In the genomic region with DNA sequence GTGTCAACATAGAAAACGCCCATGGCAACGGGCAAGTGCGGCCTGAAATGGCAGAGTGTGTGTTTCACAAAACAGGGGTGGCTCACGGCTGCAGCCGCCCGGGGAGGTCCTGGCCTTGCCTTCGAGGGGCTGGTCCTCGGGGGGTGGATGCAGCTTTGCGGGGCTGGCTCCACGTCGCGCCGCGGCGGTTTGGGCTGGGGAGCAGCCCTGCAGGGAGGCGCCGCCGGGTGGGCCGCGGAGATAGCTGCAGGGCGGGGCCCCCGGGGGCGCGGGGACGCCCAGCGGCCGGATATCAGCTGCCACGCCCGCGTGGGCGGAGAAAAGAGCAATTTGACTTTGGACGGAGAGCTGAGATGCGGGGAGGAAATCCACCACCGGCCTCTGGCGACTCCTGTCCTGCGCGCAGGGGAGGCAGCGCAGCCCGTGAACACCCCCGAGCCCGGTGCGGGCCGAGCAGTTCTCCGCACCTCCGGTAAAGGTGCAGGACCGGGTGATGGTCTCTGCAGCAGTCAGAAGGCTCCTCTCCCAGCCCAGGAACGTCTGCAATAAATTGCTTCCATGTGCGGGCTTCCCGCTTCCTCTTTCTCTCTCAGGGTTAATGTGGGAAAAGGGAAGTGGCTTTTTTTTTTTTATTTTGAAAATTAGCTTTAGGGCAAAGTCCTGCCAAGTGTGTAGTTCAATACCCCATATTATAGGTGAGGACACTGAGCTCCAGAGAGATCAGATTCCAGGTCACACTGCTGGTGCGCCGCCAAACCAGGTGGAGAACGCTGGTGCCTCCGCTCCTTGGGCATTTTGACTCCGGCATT, we compare ENCODE assay signal across 1 cellular context.
TF ChIP-seq lines count a peak whose summit lies in the region.

No MANE protein-coding gene starts in this region.

TF ChIP-seq in HEK293, 187 proteins besides CTCF, POLR2A, EP300 and RAD21 (continued from another document and continues in another):
- TF ChIP-seq, protein P1, sequence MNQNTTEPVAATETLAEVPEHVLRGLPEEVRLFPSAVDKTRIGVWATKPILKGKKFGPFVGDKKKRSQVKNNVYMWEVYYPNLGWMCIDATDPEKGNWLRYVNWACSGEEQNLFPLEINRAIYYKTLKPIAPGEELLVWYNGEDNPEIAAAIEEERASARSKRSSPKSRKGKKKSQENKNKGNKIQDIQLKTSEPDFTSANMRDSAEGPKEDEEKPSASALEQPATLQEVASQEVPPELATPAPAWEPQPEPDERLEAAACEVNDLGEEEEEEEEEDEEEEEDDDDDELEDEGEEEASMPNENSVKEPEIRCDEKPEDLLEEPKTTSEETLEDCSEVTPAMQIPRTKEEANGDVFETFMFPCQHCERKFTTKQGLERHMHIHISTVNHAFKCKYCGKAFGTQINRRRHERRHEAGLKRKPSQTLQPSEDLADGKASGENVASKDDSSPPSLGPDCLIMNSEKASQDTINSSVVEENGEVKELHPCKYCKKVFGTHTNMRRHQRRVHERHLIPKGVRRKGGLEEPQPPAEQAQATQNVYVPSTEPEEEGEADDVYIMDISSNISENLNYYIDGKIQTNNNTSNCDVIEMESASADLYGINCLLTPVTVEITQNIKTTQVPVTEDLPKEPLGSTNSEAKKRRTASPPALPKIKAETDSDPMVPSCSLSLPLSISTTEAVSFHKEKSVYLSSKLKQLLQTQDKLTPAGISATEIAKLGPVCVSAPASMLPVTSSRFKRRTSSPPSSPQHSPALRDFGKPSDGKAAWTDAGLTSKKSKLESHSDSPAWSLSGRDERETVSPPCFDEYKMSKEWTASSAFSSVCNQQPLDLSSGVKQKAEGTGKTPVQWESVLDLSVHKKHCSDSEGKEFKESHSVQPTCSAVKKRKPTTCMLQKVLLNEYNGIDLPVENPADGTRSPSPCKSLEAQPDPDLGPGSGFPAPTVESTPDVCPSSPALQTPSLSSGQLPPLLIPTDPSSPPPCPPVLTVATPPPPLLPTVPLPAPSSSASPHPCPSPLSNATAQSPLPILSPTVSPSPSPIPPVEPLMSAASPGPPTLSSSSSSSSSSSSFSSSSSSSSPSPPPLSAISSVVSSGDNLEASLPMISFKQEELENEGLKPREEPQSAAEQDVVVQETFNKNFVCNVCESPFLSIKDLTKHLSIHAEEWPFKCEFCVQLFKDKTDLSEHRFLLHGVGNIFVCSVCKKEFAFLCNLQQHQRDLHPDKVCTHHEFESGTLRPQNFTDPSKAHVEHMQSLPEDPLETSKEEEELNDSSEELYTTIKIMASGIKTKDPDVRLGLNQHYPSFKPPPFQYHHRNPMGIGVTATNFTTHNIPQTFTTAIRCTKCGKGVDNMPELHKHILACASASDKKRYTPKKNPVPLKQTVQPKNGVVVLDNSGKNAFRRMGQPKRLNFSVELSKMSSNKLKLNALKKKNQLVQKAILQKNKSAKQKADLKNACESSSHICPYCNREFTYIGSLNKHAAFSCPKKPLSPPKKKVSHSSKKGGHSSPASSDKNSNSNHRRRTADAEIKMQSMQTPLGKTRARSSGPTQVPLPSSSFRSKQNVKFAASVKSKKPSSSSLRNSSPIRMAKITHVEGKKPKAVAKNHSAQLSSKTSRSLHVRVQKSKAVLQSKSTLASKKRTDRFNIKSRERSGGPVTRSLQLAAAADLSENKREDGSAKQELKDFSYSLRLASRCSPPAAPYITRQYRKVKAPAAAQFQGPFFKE (tag by site-specific recombination; IDR thresholded peaks at IDR 0.05; ENCODE audit: borderline replicate concordance) = no peak
- TF ChIP-seq, protein P2, sequence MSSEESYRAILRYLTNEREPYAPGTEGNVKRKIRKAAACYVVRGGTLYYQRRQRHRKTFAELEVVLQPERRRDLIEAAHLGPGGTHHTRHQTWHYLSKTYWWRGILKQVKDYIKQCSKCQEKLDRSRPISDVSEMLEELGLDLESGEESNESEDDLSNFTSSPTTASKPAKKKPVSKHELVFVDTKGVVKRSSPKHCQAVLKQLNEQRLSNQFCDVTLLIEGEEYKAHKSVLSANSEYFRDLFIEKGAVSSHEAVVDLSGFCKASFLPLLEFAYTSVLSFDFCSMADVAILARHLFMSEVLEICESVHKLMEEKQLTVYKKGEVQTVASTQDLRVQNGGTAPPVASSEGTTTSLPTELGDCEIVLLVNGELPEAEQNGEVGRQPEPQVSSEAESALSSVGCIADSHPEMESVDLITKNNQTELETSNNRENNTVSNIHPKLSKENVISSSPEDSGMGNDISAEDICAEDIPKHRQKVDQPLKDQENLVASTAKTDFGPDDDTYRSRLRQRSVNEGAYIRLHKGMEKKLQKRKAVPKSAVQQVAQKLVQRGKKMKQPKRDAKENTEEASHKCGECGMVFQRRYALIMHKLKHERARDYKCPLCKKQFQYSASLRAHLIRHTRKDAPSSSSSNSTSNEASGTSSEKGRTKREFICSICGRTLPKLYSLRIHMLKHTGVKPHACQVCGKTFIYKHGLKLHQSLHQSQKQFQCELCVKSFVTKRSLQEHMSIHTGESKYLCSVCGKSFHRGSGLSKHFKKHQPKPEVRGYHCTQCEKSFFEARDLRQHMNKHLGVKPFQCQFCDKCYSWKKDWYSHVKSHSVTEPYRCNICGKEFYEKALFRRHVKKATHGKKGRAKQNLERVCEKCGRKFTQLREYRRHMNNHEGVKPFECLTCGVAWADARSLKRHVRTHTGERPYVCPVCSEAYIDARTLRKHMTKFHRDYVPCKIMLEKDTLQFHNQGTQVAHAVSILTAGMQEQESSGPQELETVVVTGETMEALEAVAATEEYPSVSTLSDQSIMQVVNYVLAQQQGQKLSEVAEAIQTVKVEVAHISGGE (tag by site-specific recombination; conservative IDR thresholded peaks at IDR 0.05; ENCODE audit: low read depth) = 0 out of 2 replicates have a peak, but pooled peaks have one; percentile 22
- no peak for TF ChIP-seq ZNF211 (tag by site-specific recombination; IDR thresholded peaks at IDR 0.05; ENCODE audit: low read depth)
- no peak for TF ChIP-seq ZNF221 (tag by site-specific recombination; IDR thresholded peaks at IDR 0.05; ENCODE audit: borderline replicate concordance)
- TF ChIP-seq, protein P3, sequence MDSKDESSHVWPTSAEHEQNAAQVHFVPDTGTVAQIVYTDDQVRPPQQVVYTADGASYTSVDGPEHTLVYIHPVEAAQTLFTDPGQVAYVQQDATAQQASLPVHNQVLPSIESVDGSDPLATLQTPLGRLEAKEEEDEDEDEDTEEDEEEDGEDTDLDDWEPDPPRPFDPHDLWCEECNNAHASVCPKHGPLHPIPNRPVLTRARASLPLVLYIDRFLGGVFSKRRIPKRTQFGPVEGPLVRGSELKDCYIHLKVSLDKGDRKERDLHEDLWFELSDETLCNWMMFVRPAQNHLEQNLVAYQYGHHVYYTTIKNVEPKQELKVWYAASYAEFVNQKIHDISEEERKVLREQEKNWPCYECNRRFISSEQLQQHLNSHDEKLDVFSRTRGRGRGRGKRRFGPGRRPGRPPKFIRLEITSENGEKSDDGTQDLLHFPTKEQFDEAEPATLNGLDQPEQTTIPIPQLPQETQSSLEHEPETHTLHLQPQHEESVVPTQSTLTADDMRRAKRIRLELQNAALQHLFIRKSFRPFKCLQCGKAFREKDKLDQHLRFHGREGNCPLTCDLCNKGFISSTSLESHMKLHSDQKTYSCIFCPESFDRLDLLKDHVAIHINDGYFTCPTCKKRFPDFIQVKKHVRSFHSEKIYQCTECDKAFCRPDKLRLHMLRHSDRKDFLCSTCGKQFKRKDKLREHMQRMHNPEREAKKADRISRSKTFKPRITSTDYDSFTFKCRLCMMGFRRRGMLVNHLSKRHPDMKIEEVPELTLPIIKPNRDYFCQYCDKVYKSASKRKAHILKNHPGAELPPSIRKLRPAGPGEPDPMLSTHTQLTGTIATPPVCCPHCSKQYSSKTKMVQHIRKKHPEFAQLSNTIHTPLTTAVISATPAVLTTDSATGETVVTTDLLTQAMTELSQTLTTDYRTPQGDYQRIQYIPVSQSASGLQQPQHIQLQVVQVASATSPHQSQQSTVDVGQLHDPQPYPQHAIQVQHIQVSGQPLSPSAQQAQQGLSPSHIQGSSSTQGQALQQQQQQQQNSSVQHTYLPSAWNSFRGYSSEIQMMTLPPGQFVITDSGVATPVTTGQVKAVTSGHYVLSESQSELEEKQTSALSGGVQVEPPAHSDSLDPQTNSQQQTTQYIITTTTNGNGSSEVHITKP (tag by site-specific recombination; IDR thresholded peaks at IDR 0.05) = peak; percentile 37; the same call in 1 of the 2 replicates
- peak; percentile 61 for TF ChIP-seq SP3 (tag by site-specific recombination; IDR thresholded peaks at IDR 0.05)
- TF ChIP-seq IKZF3 (tag by site-specific recombination; IDR thresholded peaks at IDR 0.05) = 0 out of 2 replicates have a peak, but pooled peaks have one; percentile 40
- no peak for TF ChIP-seq SCRT2 (tag by site-specific recombination; IDR thresholded peaks at IDR 0.05)
- peak; percentile 35; the same call in 1 of the 2 replicates for TF ChIP-seq KLF8 (tag by site-specific recombination; IDR thresholded peaks at IDR 0.05)
- no peak for TF ChIP-seq ZNF350 (tag by site-specific recombination; IDR thresholded peaks at IDR 0.05)
- TF ChIP-seq SALL2 (tag by site-specific recombination; IDR thresholded peaks at IDR 0.05; ENCODE audit: borderline replicate concordance) = no peak
- TF ChIP-seq, protein P4, sequence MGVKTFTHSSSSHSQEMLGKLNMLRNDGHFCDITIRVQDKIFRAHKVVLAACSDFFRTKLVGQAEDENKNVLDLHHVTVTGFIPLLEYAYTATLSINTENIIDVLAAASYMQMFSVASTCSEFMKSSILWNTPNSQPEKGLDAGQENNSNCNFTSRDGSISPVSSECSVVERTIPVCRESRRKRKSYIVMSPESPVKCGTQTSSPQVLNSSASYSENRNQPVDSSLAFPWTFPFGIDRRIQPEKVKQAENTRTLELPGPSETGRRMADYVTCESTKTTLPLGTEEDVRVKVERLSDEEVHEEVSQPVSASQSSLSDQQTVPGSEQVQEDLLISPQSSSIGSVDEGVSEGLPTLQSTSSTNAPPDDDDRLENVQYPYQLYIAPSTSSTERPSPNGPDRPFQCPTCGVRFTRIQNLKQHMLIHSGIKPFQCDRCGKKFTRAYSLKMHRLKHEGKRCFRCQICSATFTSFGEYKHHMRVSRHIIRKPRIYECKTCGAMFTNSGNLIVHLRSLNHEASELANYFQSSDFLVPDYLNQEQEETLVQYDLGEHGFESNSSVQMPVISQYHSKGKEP (tag by site-specific recombination; IDR thresholded peaks at IDR 0.05) = 0 out of 2 replicates have a peak, but pooled peaks have one; percentile 31
- no peak for TF ChIP-seq ZNF701 (tag by site-specific recombination; IDR thresholded peaks at IDR 0.05)
- no peak for TF ChIP-seq ZFP69B (tag by site-specific recombination; IDR thresholded peaks at IDR 0.05)
- TF ChIP-seq ZBTB48 (tag by site-specific recombination; IDR thresholded peaks at IDR 0.05) = peak; percentile 69; the same call in 1 of the 2 replicates
- TF ChIP-seq ZFP3 (tag by site-specific recombination; IDR thresholded peaks at IDR 0.05; ENCODE audit: low read depth) = no peak
- TF ChIP-seq, protein P5, sequence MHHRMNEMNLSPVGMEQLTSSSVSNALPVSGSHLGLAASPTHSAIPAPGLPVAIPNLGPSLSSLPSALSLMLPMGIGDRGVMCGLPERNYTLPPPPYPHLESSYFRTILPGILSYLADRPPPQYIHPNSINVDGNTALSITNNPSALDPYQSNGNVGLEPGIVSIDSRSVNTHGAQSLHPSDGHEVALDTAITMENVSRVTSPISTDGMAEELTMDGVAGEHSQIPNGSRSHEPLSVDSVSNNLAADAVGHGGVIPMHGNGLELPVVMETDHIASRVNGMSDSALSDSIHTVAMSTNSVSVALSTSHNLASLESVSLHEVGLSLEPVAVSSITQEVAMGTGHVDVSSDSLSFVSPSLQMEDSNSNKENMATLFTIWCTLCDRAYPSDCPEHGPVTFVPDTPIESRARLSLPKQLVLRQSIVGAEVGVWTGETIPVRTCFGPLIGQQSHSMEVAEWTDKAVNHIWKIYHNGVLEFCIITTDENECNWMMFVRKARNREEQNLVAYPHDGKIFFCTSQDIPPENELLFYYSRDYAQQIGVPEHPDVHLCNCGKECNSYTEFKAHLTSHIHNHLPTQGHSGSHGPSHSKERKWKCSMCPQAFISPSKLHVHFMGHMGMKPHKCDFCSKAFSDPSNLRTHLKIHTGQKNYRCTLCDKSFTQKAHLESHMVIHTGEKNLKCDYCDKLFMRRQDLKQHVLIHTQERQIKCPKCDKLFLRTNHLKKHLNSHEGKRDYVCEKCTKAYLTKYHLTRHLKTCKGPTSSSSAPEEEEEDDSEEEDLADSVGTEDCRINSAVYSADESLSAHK (tag by site-specific recombination; IDR thresholded peaks at IDR 0.05) = no peak
- TF ChIP-seq, protein P6, sequence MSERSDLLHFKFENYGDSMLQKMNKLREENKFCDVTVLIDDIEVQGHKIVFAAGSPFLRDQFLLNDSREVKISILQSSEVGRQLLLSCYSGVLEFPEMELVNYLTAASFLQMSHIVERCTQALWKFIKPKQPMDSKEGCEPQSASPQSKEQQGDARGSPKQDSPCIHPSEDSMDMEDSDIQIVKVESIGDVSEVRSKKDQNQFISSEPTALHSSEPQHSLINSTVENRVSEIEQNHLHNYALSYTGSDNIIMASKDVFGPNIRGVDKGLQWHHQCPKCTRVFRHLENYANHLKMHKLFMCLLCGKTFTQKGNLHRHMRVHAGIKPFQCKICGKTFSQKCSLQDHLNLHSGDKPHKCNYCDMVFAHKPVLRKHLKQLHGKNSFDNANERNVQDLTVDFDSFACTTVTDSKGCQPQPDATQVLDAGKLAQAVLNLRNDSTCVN (tag by site-specific recombination; optimal IDR thresholded peaks at IDR 0.05) = peak; percentile 42
- TF ChIP-seq FEZF1 (tag by site-specific recombination; IDR thresholded peaks at IDR 0.05) = peak; percentile 71
- TF ChIP-seq, protein P7, sequence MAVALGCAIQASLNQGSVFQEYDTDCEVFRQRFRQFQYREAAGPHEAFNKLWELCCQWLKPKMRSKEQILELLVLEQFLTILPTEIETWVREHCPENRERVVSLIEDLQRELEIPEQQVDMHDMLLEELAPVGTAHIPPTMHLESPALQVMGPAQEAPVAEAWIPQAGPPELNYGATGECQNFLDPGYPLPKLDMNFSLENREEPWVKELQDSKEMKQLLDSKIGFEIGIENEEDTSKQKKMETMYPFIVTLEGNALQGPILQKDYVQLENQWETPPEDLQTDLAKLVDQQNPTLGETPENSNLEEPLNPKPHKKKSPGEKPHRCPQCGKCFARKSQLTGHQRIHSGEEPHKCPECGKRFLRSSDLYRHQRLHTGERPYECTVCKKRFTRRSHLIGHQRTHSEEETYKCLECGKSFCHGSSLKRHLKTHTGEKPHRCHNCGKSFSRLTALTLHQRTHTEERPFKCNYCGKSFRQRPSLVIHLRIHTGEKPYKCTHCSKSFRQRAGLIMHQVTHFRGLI (tag by site-specific recombination; IDR thresholded peaks at IDR 0.05) = peak; percentile 47
- no peak for TF ChIP-seq ZNF157 (tag by site-specific recombination; IDR thresholded peaks at IDR 0.05)
- no peak for TF ChIP-seq ZEB2 (tag by site-specific recombination; IDR thresholded peaks at IDR 0.05)
- TF ChIP-seq ZNF473 (tag by site-specific recombination; IDR thresholded peaks at IDR 0.05) = no peak
- TF ChIP-seq GFI1B (tag by site-specific recombination; IDR thresholded peaks at IDR 0.05) = no peak
- no peak for TF ChIP-seq ZNF521 (tag by site-specific recombination; IDR thresholded peaks at IDR 0.05)
- TF ChIP-seq ZSCAN16 (tag by site-specific recombination; IDR thresholded peaks at IDR 0.05) = no peak
- TF ChIP-seq ZNF423 (tag by site-specific recombination; IDR thresholded peaks at IDR 0.05) = peak; percentile 54; the same call in 1 of the 2 replicates
- TF ChIP-seq GLIS2 (tag by site-specific recombination; IDR thresholded peaks at IDR 0.05) = peak; percentile 90
- TF ChIP-seq BCL11B (tag by site-specific recombination; IDR thresholded peaks at IDR 0.05; ENCODE audit: low read depth) = no peak
- peak; percentile 88 for TF ChIP-seq ZFHX2 (tag by site-specific recombination; conservative IDR thresholded peaks at IDR 0.05)
